In genomic region chr2:96139181-96139758, GRCh38 we compare ENCODE assay signal across 20 cellular contexts. TPM values are rescaled to one million over a fixed set of nuclear protein-coding genes. Genes with fewer than 3 reads are reported as not detected.
A peak's percentile ranks its signal among the peaks of the same experiment; 100 is the strongest.
DNase-seq lines count a peak whose midpoint lies in the region; ATAC-seq, FAIRE-seq and TF ChIP-seq lines count a peak whose summit lies in the region.
"Had no signal": no experiment of that assay in that cellular context is flagged by ENCODE, and none has a peak within 500 bp of the region (broad histone marks: within the 10 kb centered on the region; RNA-seq: fewer than 3 reads in every experiment).

No MANE protein-coding gene starts in this region.

- H3K4me1 ChIP-seq in spleen (peaks cover 0 to 57% (median 28%) of the 10 kb centered on the region in 6 donors), breast epithelium (no peaks in the 10 kb centered on the region)

- H3K27ac ChIP-seq in spleen = peak overlapping the region in 2 of 8 donors; percentile 4 to 24
- H3K27ac ChIP-seq in breast epithelium = no peak overlapping the region
- H3K27ac ChIP-seq: SJCRH30, tibial artery had no signal

- H3K4me3 ChIP-seq in spleen (no peak overlapping the region), breast epithelium (no peak overlapping the region)
- H3K4me3 ChIP-seq: SJCRH30, smooth muscle cell, tibial artery had no signal

- intact Hi-C loops in spleen (cut with DNase I; ENCODE audit: low total_unique reads) (loop anchor here (2.0 kb wide), 1 partner anchor 38 kb away; no protein-coding TSS in a partner anchor), breast epithelium (cut with DNase I; ENCODE audit: low total_unique reads) (no loop called here)

- H3K9me3 ChIP-seq in spleen = no peaks in the 10 kb centered on the region
- no peaks in the 10 kb centered on the region for H3K9me3 ChIP-seq in breast epithelium
- H3K9me3 ChIP-seq: SJCRH30, tibial artery had no signal

- H3K27me3 ChIP-seq in spleen (replicated peaks in 1 of 7) (no peaks in the 10 kb centered on the region), breast epithelium (no peaks in the 10 kb centered on the region)
- H3K27me3 ChIP-seq: SJCRH30 had no signal

- H3K27ac Mint-ChIP-seq in activated T-cell treated with anti-CD3 and anti-CD28 coated beads, Interleukin-2, amount 50 U/mL, for 24 hours = peak overlapping the region; percentile 71
- H3K27ac Mint-ChIP-seq in activated naive CD8-positive, alpha-beta T cell treated with anti-CD3 and anti-CD28 coated beads, Interleukin-2, amount 50 U/mL, for 24 hours = peak overlapping the region; percentile 73
- H3K27ac Mint-ChIP-seq: nephron; T-helper 2 cell treated with Interferon-gamma antibody and Interleukin-4, amounts not matched to agents 5 μg/mL and 100 μg/mL, for 36 hours had no signal

- no peaks in the 10 kb centered on the region for H3K9me3 Mint-ChIP-seq in activated T-cell treated with anti-CD3 and anti-CD28 coated beads, Interleukin-2, amount 50 U/mL, for 24 hours
- no peaks in the 10 kb centered on the region for H3K9me3 Mint-ChIP-seq in activated naive CD8-positive, alpha-beta T cell treated with anti-CD3 and anti-CD28 coated beads, Interleukin-2, amount 50 U/mL, for 24 hours
- H3K9me3 Mint-ChIP-seq: immature natural killer cell; nephron; T-helper 2 cell treated with Interferon-gamma antibody and Interleukin-4, amounts not matched to agents 5 μg/mL and 100 μg/mL, for 36 hours had no signal

- no peak for ATAC-seq in activated naive CD8-positive, alpha-beta T cell treated with anti-CD3 and anti-CD28 coated beads, Interleukin-2, amount 50 U/mL, for 24 hours
- ATAC-seq in HG03520 (IDR thresholded peaks at IDR 0.05; ENCODE audit: unreplicated experiment) = no peak

- H3K4me1 Mint-ChIP-seq in activated T-cell treated with anti-CD3 and anti-CD28 coated beads, Interleukin-2, amount 50 U/mL, for 24 hours (ENCODE audit: low read depth) = peaks cover 32% of the 10 kb centered on the region
- H3K4me1 Mint-ChIP-seq in activated naive CD8-positive, alpha-beta T cell treated with anti-CD3 and anti-CD28 coated beads, Interleukin-2, amount 50 U/mL, for 24 hours = peaks cover 34% of the 10 kb centered on the region

- no peak for TF ChIP-seq CTCF in spleen (IDR thresholded peaks at IDR 0.05 in 8 of 11, conservative IDR thresholded peaks at IDR 0.05 in 3 of 11)
- TF ChIP-seq CTCF in breast epithelium (IDR thresholded peaks at IDR 0.05) = no peak

- WGBS in spleen, 5 donors = 76 to 87% (median 80%) methylated on average over 6 to 7 of the region's 7 CpGs

- TF ChIP-seq POLR2A in GM12892 (IDR thresholded peaks at IDR 0.05; ENCODE audit: low read depth, low read length) (peak; percentile 45), spleen (IDR thresholded peaks at IDR 0.05) (no peak), breast epithelium (IDR thresholded peaks at IDR 0.05) (no peak)

- no peak overlapping the region for H3K4me3 Mint-ChIP-seq in activated T-cell treated with anti-CD3 and anti-CD28 coated beads, Interleukin-2, amount 50 U/mL, for 24 hours
- H3K4me3 Mint-ChIP-seq in activated naive CD8-positive, alpha-beta T cell treated with anti-CD3 and anti-CD28 coated beads, Interleukin-2, amount 50 U/mL, for 24 hours = peak overlapping the region; percentile 34
- H3K4me3 Mint-ChIP-seq: CD14-positive monocyte; immature natural killer cell; nephron; T-helper 2 cell treated with Interferon-gamma antibody and Interleukin-4, amounts not matched to agents 5 μg/mL and 100 μg/mL, for 36 hours had no signal

- no peaks in the 10 kb centered on the region for H3K27me3 Mint-ChIP-seq in activated T-cell treated with anti-CD3 and anti-CD28 coated beads, Interleukin-2, amount 50 U/mL, for 24 hours
- no peaks in the 10 kb centered on the region for H3K27me3 Mint-ChIP-seq in activated naive CD8-positive, alpha-beta T cell treated with anti-CD3 and anti-CD28 coated beads, Interleukin-2, amount 50 U/mL, for 24 hours

- H3K36me3 Mint-ChIP-seq in activated T-cell treated with anti-CD3 and anti-CD28 coated beads, Interleukin-2, amount 50 U/mL, for 24 hours (ENCODE audit: low read depth) = peaks cover 35% of the 10 kb centered on the region
- peaks cover 28% of the 10 kb centered on the region for H3K36me3 Mint-ChIP-seq in activated naive CD8-positive, alpha-beta T cell treated with anti-CD3 and anti-CD28 coated beads, Interleukin-2, amount 50 U/mL, for 24 hours (ENCODE audit: low read depth)

- no peak for FAIRE-seq in GM12892 (lab: Jason Lieb, UNC)

- H3K36me3 ChIP-seq in spleen (peaks cover 0 to 32% (median 0%) of the 10 kb centered on the region in 6 donors), breast epithelium (no peaks in the 10 kb centered on the region)
- H3K36me3 ChIP-seq: SJCRH30, tibial artery had no signal

- no peak for DNase-seq in activated T-cell treated with anti-CD3 and anti-CD28 coated beads, Interleukin-2, amount 50 U/mL, for 24 hours
- DNase-seq in activated T-cell treated with anti-CD3 and anti-CD28 coated beads for 4 hours (no peak), GM12892 (ENCODE audit: insufficient read length) (no peak), spleen (peak; percentile 53), breast epithelium (ENCODE audit: low spot score in 2 of 2) (no peak), NCI-H1048 (lab: John Stamatoyannopoulos, UW) (no peak)
- DNase-seq in activated naive CD8-positive, alpha-beta T cell treated with anti-CD3 and anti-CD28 coated beads, Interleukin-2, amount 50 U/mL, for 24 hours = no peak
- DNase-seq: cerebellar nuclear complex, NCI-H1092 treated with DMSO at 0.1 percent for 48 hours, tibial artery had no signal

RNA-seq across cellular contexts. Expression of gene ASTL, which starts 1.0 kb away (rescaled TPM):
- 1.3 TPM for polyA plus RNA-seq in GM12892 (2012; ENCODE audit: missing spikeins)
- total RNA-seq in spleen (1 to 10 TPM in 2 of 7 donors, under 1 TPM in 4, not detected in 1; 0.49 to 2.2 (median 0.72) TPM), breast epithelium (under 1 TPM in 1 of 3 donors, not detected in 2; 0.32 TPM)
- polyA plus RNA-seq in spleen = under 1 TPM; 0.24 to 0.33 (median 0.29) TPM
- total RNA-seq: A673, posterior vena cava, SJCRH30 had no signal
- polyA plus RNA-seq: CD14-positive monocyte, immature natural killer cell, mammary epithelial cell, smooth muscle cell had no signal

RNA-seq across cellular contexts. Expression of gene DUSP2, which starts 6.0 kb away (rescaled TPM):
- polyA plus RNA-seq in GM12892 (2012; ENCODE audit: missing spikeins) = 160 TPM
- 10 to 100 TPM; 27.2 to 88.0 (median 45.0) TPM for total RNA-seq in spleen
- 10 to 100 TPM; 24.2 to 60.8 (median 47.6) TPM for polyA plus RNA-seq in spleen
- 10 to 100 TPM in 2 of 3 donors, 1 to 10 TPM in 1; 1.9 to 57.5 (median 12.8) TPM for total RNA-seq in breast epithelium

RNA-seq across cellular contexts. Expression of gene ADRA2B, which starts 22.9 kb away (rescaled TPM):
- polyA plus RNA-seq in GM12892 (2012; ENCODE audit: missing spikeins) = not detected
- total RNA-seq in spleen = 10 to 100 TPM in 3 of 7 donors, 1 to 10 TPM in 4; 3.1 to 14.2 (median 9.0) TPM
- 1 to 10 TPM; 1.8 to 4.2 (median 1.8) TPM for polyA plus RNA-seq in spleen
- total RNA-seq in breast epithelium = 1 to 10 TPM; 1.3 to 1.6 (median 1.4) TPM
- total RNA-seq: A673, SJCRH30 had no signal
- polyA plus RNA-seq: CD14-positive monocyte had no signal
